ENCODE assay signal across 27 cellular contexts in the genomic region with DNA sequence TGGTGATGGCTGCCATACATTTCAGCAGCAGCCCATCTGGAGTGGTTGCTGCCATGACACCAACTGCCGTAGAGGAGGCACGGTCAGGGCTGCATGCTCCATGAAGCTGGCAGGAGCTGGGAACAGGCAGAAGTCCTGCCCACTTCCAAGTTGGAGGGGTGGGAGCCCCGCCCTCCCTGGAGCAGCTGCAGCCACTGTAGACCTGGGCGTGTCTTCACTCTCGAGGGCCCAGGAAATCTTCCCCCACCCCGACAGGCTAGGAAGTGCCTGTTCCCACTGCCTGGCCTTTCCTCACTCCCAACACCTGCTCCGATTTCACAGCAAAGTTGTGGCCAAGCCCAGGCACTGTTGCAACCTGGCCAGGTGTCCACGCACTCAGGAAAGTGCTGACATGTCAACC. TPM values are rescaled to one million over a fixed set of nuclear protein-coding genes. Genes with fewer than 3 reads are reported as not detected.
"Had no signal": no experiment of that assay in that cellular context is flagged by ENCODE, and none has a peak within 500 bp of the region (broad histone marks: within the 10 kb centered on the region; RNA-seq: fewer than 3 reads in every experiment).

No MANE protein-coding gene starts in this region.

- H3K27ac ChIP-seq: cardiac muscle cell, colonic mucosa, gastrocnemius medialis, neutrophil, skin epidermis, testis, transverse colon had no signal

- H3K4me3 Mint-ChIP-seq: activated T-cell treated with anti-CD3 and anti-CD28 coated beads, Interleukin-2, amount 50 U/mL, for 72 hours; naive B cell; nephron progenitor cell had no signal

- H3K36me3 ChIP-seq: cardiac muscle cell, colonic mucosa, gastrocnemius medialis, neutrophil, transverse colon had no signal

- H3K36me3 Mint-ChIP-seq: activated naive CD4-positive, alpha-beta T cell treated with anti-CD3 and anti-CD28 coated beads, Interleukin-2, amount 50 U/mL, for 72 hours had no signal

- H3K27me3 ChIP-seq: cardiac muscle cell, colonic mucosa, gastrocnemius medialis, neutrophil, testis, transverse colon had no signal

- H3K27ac Mint-ChIP-seq: activated T-cell treated with anti-CD3 and anti-CD28 coated beads, Interleukin-2, amount 50 U/mL, for 72 hours; nephron progenitor cell had no signal

- H3K9me3 ChIP-seq: colonic mucosa, gastrocnemius medialis, neutrophil, testis, transverse colon had no signal

- DNase-seq: activated CD4-positive, alpha-beta T cell treated with anti-CD3 and anti-CD28 coated beads, Interleukin-2, amount 50 U/mL, for 4 hours; activated naive CD4-positive, alpha-beta T cell; activated T-cell treated with anti-CD3 and anti-CD28 coated beads for 4 hours; activated T-cell treated with anti-CD3 and anti-CD28 coated beads, Interleukin-2, amount 50 U/mL, for 72 hours; cerebellar nuclear complex; colonic mucosa; effector CD8-positive, alpha-beta T cell; erythroblast; gastrocnemius medialis; glutamatergic neuron; islet precursor cell; left cardiac atrium; mammary epithelial cell; naive B cell; nephron progenitor cell; stimulated activated CD4-positive, alpha-beta T cell treated with anti-CD3 and anti-CD28 coated beads, Interleukin-12 subunit alpha, Interleukin-12 subunit beta, amount 100 ng/mL, for 4 hours; stimulated activated CD4-positive, alpha-beta T cell treated with anti-CD3 and anti-CD28 coated beads, Interleukin-4, amount 100 ng/mL, for 1 hour; stimulated activated naive CD8-positive, alpha-beta T cell treated with anti-CD3 and anti-CD28 coated beads, Interleukin-15, Interleukin-2, amounts not matched to agents 100 U/mL and 50 U/mL, for 24 hours; testis; transverse colon had no signal

- FAIRE-seq: urothelium cell line had no signal

- H3K4me3 ChIP-seq: cardiac muscle cell, colonic mucosa, gastrocnemius medialis, skin epidermis, testis, transverse colon had no signal

- H3K4me1 ChIP-seq: colonic mucosa, gastrocnemius medialis, testis, transverse colon had no signal

- H3K4me1 Mint-ChIP-seq: naive B cell had no signal

RNA-seq across cellular contexts. Expression of a gene that starts 42.3 kb away (rescaled TPM):
- total RNA-seq: osteocyte, sciatic nerve had no signal
